20 cellular contexts compared by ENCODE assay signal in genomic region chr14:101986953-101987352, GRCh38.
"Had no signal": no experiment of that assay in that cellular context is flagged by ENCODE, and none has a peak within 500 bp of the region (broad histone marks: within the 10 kb centered on the region; RNA-seq: fewer than 3 reads in every experiment).

No MANE protein-coding gene starts in this region.

- ATAC-seq: HepG2 had no signal

- DNase-seq: IMR-90, Kasumi-1, MM.1S, NCI-H1092 treated with DMSO at 0.1 percent for 48 hours, NCI-H1436, NCI-H187, NCI-H2029, NCI-H2081 treated with DMSO at 0.1 percent for 48 hours, NCI-H2171, NCI-H345, NCI-H446 treated with DMSO at 0.1 percent for 48 hours, NCI-H510A treated with DMSO at 0.1 percent for 48 hours, NCI-H526, Right ventricle myocardium superior, RPMI8226, SIG-M5 had no signal

- H3K27me3 ChIP-seq: SJSA1 had no signal

- H3K27ac ChIP-seq: KMS-11, SJSA1, SK-N-MC had no signal

- H3K4me1 ChIP-seq: SJSA1 had no signal

- H3K9me3 ChIP-seq: SJSA1 had no signal

- H3K4me3 ChIP-seq: SJSA1, SK-N-MC had no signal
